ENCODE assay signal across 8 cellular contexts in genomic region chr13:38348890-38349289, GRCh38. TPM values are rescaled to one million over a fixed set of nuclear protein-coding genes. Genes with fewer than 3 reads are reported as not detected.
DNase-seq lines count a peak whose midpoint lies in the region; ATAC-seq and TF ChIP-seq lines count a peak whose summit lies in the region.

No MANE protein-coding gene starts in this region.

- TF ChIP-seq CTCF in epithelial cell of esophagus (IDR thresholded peaks at IDR 0.05; ENCODE audit: insufficient read depth, low read depth, low read length, missing control alignments) (no peak), transverse colon (IDR thresholded peaks at IDR 0.05) (no peak)

- H3K36me3 Mint-ChIP-seq in natural killer cell treated with Interleukin-12 subunit alpha and Interleukin-12 subunit beta and Interleukin-15 and Interleukin-18, amount 100 ng/mL, for 72 hours = peaks cover 19% of the 10 kb centered on the region

- H3K27ac Mint-ChIP-seq in natural killer cell treated with Interleukin-12 subunit alpha and Interleukin-12 subunit beta and Interleukin-15 and Interleukin-18, amount 100 ng/mL, for 72 hours = peak overlapping the region; percentile 97

- no peaks in the 10 kb centered on the region for H3K9me3 ChIP-seq in transverse colon

- no peaks in the 10 kb centered on the region for H3K27me3 ChIP-seq in transverse colon

- DNase-seq in COLO829 (ENCODE audit: low spot score) = peak; percentile 22
- DNase-seq in activated CD4-positive, CD25-positive, alpha-beta regulatory T cell treated with anti-CD3 and anti-CD28 coated beads, Interleukin-2, amount 50 U/mL, for 72 hours = peak; percentile 28
- peak; percentile 72 for DNase-seq in epithelial cell of esophagus (ENCODE audit: low read depth)
- no peak for DNase-seq in natural killer cell treated with Interleukin-12 subunit alpha and Interleukin-12 subunit beta and Interleukin-15 and Interleukin-18, amount 100 ng/mL, for 72 hours (ENCODE audit: low spot score)
- peak; percentile 8 for DNase-seq in transverse colon
- DNase-seq in NCI-H446 treated with DMSO at 0.1 percent for 48 hours (lab: John Stamatoyannopoulos, UW) = no peak

- H3K36me3 ChIP-seq in transverse colon = no peaks in the 10 kb centered on the region

- H3K27ac ChIP-seq in transverse colon = peak overlapping the region; percentile 89 to 92 (median 91)

- H3K27me3 Mint-ChIP-seq in natural killer cell treated with Interleukin-12 subunit alpha and Interleukin-12 subunit beta and Interleukin-15 and Interleukin-18, amount 100 ng/mL, for 72 hours = peaks cover 4 to 6% of the 10 kb centered on the region in 2 donors

- H3K4me3 ChIP-seq in epithelial cell of esophagus (ENCODE audit: low read length) = peak overlapping the region; percentile 90
- peak overlapping the region; percentile 49 to 88 (median 70) for H3K4me3 ChIP-seq in transverse colon

- 0 to 1% methylated on average over 8 to 11 of the region's 11 CpGs for WGBS in transverse colon (ENCODE audit: low coverage in 1 of 2), 2 donors

- no peak for TF ChIP-seq EP300 in transverse colon (IDR thresholded peaks at IDR 0.05; ENCODE audit: low read depth)

- ATAC-seq in GM19455 (IDR thresholded peaks at IDR 0.05; ENCODE audit: unreplicated experiment) (peak; percentile 19), HG03520 (IDR thresholded peaks at IDR 0.05; ENCODE audit: unreplicated experiment) (peak; percentile 7)
- ATAC-seq in natural killer cell treated with Interleukin-12 subunit alpha and Interleukin-12 subunit beta and Interleukin-15 and Interleukin-18, amount 100 ng/mL, for 72 hours = no peak

- no peak for TF ChIP-seq POLR2A in transverse colon (IDR thresholded peaks at IDR 0.05)

- peak overlapping the region; percentile 99 for H3K4me3 Mint-ChIP-seq in natural killer cell treated with Interleukin-12 subunit alpha and Interleukin-12 subunit beta and Interleukin-15 and Interleukin-18, amount 100 ng/mL, for 72 hours

- in situ Hi-C loops in transverse colon (cut with MboI; ENCODE audit: low pct_ligation_motif_present in 1 of 4, low pct_unique_long_range_greater_than_20kb in 1 of 4, low sequenced_read_pairs in 3 of 4) = no loop called here

- no peaks in the 10 kb centered on the region for H3K9me3 Mint-ChIP-seq in natural killer cell treated with Interleukin-12 subunit alpha and Interleukin-12 subunit beta and Interleukin-15 and Interleukin-18, amount 100 ng/mL, for 72 hours

- intact Hi-C loops in transverse colon (cut with DNase I; ENCODE audit: low total_unique reads) = no loop called here

- H3K4me1 ChIP-seq in transverse colon = peaks cover 0 to 25% (median 13%) of the 10 kb centered on the region in 4 donors

- peaks cover 23 to 31% of the 10 kb centered on the region in 2 donors for H3K4me1 Mint-ChIP-seq in natural killer cell treated with Interleukin-12 subunit alpha and Interleukin-12 subunit beta and Interleukin-15 and Interleukin-18, amount 100 ng/mL, for 72 hours (ENCODE audit: low read depth in 2 of 2)

RNA-seq across cellular contexts. Expression of gene UFM1, which starts 0.8 kb away (rescaled TPM):
- total RNA-seq in natural killer cell treated with Interleukin-12 subunit alpha and Interleukin-12 subunit beta and Interleukin-15 and Interleukin-18, amount 100 ng/mL, for 72 hours = 10 to 100 TPM; 37.6 to 71.0 TPM
- total RNA-seq in transverse colon = 10 to 100 TPM; 18.3 to 61.6 (median 37.2) TPM

Comparison
In these comparisons a context has a peak if more than half of its experiments do, and no peak if none do; other contexts are left out.
1. DNase-seq: peak in COLO829 (single experiment), activated CD4-positive, CD25-positive, alpha-beta regulatory T cell treated with anti-CD3 and anti-CD28 coated beads, Interleukin-2, amount 50 U/mL, for 72 hours (single experiment), epithelial cell of esophagus (single experiment) and transverse colon (single experiment); none in natural killer cell treated with Interleukin-12 subunit alpha and Interleukin-12 subunit beta and Interleukin-15 and Interleukin-18, amount 100 ng/mL, for 72 hours (single experiment) and NCI-H446 treated with DMSO at 0.1 percent for 48 hours (single experiment).
2. ATAC-seq: peak in GM19455 (single experiment) and HG03520 (single experiment); none in natural killer cell treated with Interleukin-12 subunit alpha and Interleukin-12 subunit beta and Interleukin-15 and Interleukin-18, amount 100 ng/mL, for 72 hours (0 of 2).